ENCODE assay signal across 23 cellular contexts in the genomic region with DNA sequence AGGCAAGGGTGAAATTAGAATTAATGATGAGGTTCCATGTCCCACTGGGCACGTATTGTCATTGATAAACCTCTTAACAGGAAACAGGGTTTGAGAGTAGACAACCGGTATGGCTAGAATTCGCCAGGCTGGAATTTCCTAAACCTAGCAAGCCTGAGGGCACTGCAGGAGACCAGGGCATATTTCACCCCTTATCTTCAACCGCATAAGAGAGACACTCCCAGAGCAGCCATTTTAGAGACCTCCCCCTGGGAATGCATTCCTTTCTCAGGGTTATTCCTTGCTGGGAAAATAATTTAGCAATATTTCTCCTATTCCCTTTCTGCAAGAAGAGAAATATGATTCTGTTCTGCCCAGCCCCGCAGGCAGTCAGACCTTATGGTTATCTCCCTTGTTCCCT.
DNase-seq lines count a peak whose midpoint lies in the region; ATAC-seq and TF ChIP-seq lines count a peak whose summit lies in the region.
"Had no signal": no experiment of that assay in that cellular context is flagged by ENCODE, and none has a peak within 500 bp of the region (broad histone marks: within the 10 kb centered on the region; RNA-seq: fewer than 3 reads in every experiment).

No MANE protein-coding gene starts in this region.

- H3K27ac Mint-ChIP-seq in endodermal cell = no peak overlapping the region
- H3K27ac Mint-ChIP-seq in neural progenitor cell = no peak overlapping the region

- H3K4me3 ChIP-seq in OCI-LY7 (ENCODE audit: low read depth, low read length, poor library complexity, severe bottlenecking) (no peak overlapping the region), endodermal cell (ENCODE audit: low read length) (no peak overlapping the region), neural progenitor cell (no peak overlapping the region)
- H3K4me3 ChIP-seq: K562 had no signal

- H3K9me3 ChIP-seq in OCI-LY7 (ENCODE audit: low read length) (no peaks in the 10 kb centered on the region), endodermal cell (ENCODE audit: control insufficient read depth, low read length) (peaks cover 23% of the 10 kb centered on the region), neural progenitor cell (ENCODE audit: low read depth) (no peaks in the 10 kb centered on the region)

- WGBS in endodermal cell (ENCODE audit: insufficient coverage in 1 of 2, insufficient read length in 1 of 2), 2 experiments = 88 to 90% methylated on average over 2 to 5 of the region's 5 CpGs

- no peaks in the 10 kb centered on the region for H3K27me3 Mint-ChIP-seq in endodermal cell (ENCODE audit: insufficient read depth)
- no peaks in the 10 kb centered on the region for H3K27me3 Mint-ChIP-seq in neural progenitor cell (ENCODE audit: insufficient read depth, low read depth)

- no peak overlapping the region for H3K27ac ChIP-seq in OCI-LY7 (ENCODE audit: low read depth, low read length, poor library complexity, severe bottlenecking)
- no peak overlapping the region for H3K27ac ChIP-seq in endodermal cell (ENCODE audit: low read depth, low read length)
- H3K27ac ChIP-seq in neural progenitor cell = no peak overlapping the region
- H3K27ac ChIP-seq: 22Rv1, RWPE1 had no signal

- H3K4me3 Mint-ChIP-seq in endodermal cell (no peak overlapping the region), neural progenitor cell (peak overlapping the region; percentile 56)

- ATAC-seq in HG03439 (IDR thresholded peaks at IDR 0.05; ENCODE audit: unreplicated experiment) = no peak
- no peak for ATAC-seq in HG02588 (IDR thresholded peaks at IDR 0.05; ENCODE audit: unreplicated experiment)
- ATAC-seq in HG03095 (IDR thresholded peaks at IDR 0.05; ENCODE audit: unreplicated experiment) = no peak
- ATAC-seq: HCT116, K562, Panc1 had no signal

- H2AFZ ChIP-seq in OCI-LY7 (ENCODE audit: low read length) = no peak overlapping the region
- no peak overlapping the region for H2AFZ ChIP-seq in neural progenitor cell (replicated peaks)

- H3K4me1 ChIP-seq in OCI-LY7 (ENCODE audit: insufficient read depth, low read length, poor library complexity, severe bottlenecking) (no peaks in the 10 kb centered on the region), endodermal cell (ENCODE audit: control insufficient read depth, insufficient read depth, low read length) (no peaks in the 10 kb centered on the region), neural progenitor cell (no peaks in the 10 kb centered on the region)

- H3K27me3 ChIP-seq in endodermal cell (ENCODE audit: control insufficient read depth, insufficient read depth, low read length, poor library complexity, severe bottlenecking) = no peaks in the 10 kb centered on the region
- no peaks in the 10 kb centered on the region for H3K27me3 ChIP-seq in neural progenitor cell

- CTCF ChIA-PET in OCI-LY7 (lab: Charles Lee; ENCODE audit: unreplicated experiment) = no interaction called here

- no peaks in the 10 kb centered on the region for H3K36me3 Mint-ChIP-seq in endodermal cell (ENCODE audit: low read depth)
- H3K36me3 Mint-ChIP-seq in neural progenitor cell = no peaks in the 10 kb centered on the region

- H3K79me2 ChIP-seq in OCI-LY7 (ENCODE audit: insufficient read depth, low read depth, low read length) (no peaks in the 10 kb centered on the region), neural progenitor cell (ENCODE audit: low read depth) (no peaks in the 10 kb centered on the region)

- H3K4me2 ChIP-seq in OCI-LY7 (ENCODE audit: low read length) (no peak overlapping the region), neural progenitor cell (no peak overlapping the region)

- H4K20me1 ChIP-seq in OCI-LY7 (ENCODE audit: insufficient read depth, low read length) (no peaks in the 10 kb centered on the region), neural progenitor cell (ENCODE audit: low read depth) (no peaks in the 10 kb centered on the region)

- no peaks in the 10 kb centered on the region for H3F3A ChIP-seq in neural progenitor cell (ENCODE audit: low read depth)

- DNase-seq in DMS 273 (lab: John Stamatoyannopoulos, UW; ENCODE audit: unreplicated experiment) = peak; percentile 1
- no peak for DNase-seq in DMS 273 treated with DMSO at 0.1 percent for 48 hours (lab: John Stamatoyannopoulos, UW)
- DNase-seq in OCI-LY7 (ENCODE audit: low spot score) = peak; percentile 7
- DNase-seq in endodermal cell = peak; percentile 63
- no peak for DNase-seq in neural progenitor cell (ENCODE audit: low spot score)
- DNase-seq: DMS79, EL, GF-D8, Kasumi-1, NCI-H1092 treated with DMSO at 0.1 percent for 48 hours, NCI-H1436, NCI-H187 treated with DMSO at 0.1 percent for 48 hours, NCI-H2107, NCI-H446, SHP77 had no signal

- H3K4me1 Mint-ChIP-seq in endodermal cell (no peaks in the 10 kb centered on the region), neural progenitor cell (no peaks in the 10 kb centered on the region)

- no peak for TF ChIP-seq CTCF in OCI-LY7 (conservative IDR thresholded peaks at IDR 0.05; ENCODE audit: low read length)
- no peak for TF ChIP-seq CTCF in endodermal cell (conservative IDR thresholded peaks at IDR 0.05)
- no peak for TF ChIP-seq CTCF in neural progenitor cell (IDR thresholded peaks at IDR 0.05)

- H3K9ac ChIP-seq in endodermal cell (ENCODE audit: extremely low read depth, low read length, poor library complexity, severe bottlenecking) = no peak overlapping the region
- no peak overlapping the region for H3K9ac ChIP-seq in neural progenitor cell

- BruUV-seq in OCI-LY7 (replicated peaks; lab: Mats Ljungman, UMichigan) = no TSS peak

- intact Hi-C loops in OCI-LY7 (cut with micrococcal nuclease; ENCODE audit: unreplicated experiment) = no loop called here

- H3K9me3 Mint-ChIP-seq in endodermal cell (peaks cover 40% of the 10 kb centered on the region), neural progenitor cell (peaks cover 12% of the 10 kb centered on the region)

- H3K9me2 ChIP-seq in OCI-LY7 (ENCODE audit: insufficient read depth, low read length) = no peaks in the 10 kb centered on the region

- POLR2A ChIA-PET in OCI-LY7 (lab: Charles Lee) = no interaction called here

- H3K36me3 ChIP-seq in OCI-LY7 (ENCODE audit: insufficient read depth, low read length) (no peaks in the 10 kb centered on the region), endodermal cell (ENCODE audit: control insufficient read depth, insufficient read depth, low read length) (no peaks in the 10 kb centered on the region), neural progenitor cell (no peaks in the 10 kb centered on the region)

Comparison
In these comparisons a context has a peak if more than half of its experiments do, and no peak if none do; other contexts are left out.
1. DNase-seq: peak in DMS 273 (single experiment), OCI-LY7 (single experiment) and endodermal cell (single experiment); none in DMS 273 treated with DMSO at 0.1 percent for 48 hours (single experiment) and neural progenitor cell (single experiment).